Comparison of ENCODE assay signal across 1 cellular context in genomic region chr20:62155428-62156253, GRCh38.
TF ChIP-seq lines count a peak whose summit lies in the region.

No MANE protein-coding gene starts in this region.

TF ChIP-seq in HepG2, 621 proteins besides CTCF, POLR2A, EP300 and RAD21 (continued from another document and continues in another):
- TF ChIP-seq, protein P1, sequence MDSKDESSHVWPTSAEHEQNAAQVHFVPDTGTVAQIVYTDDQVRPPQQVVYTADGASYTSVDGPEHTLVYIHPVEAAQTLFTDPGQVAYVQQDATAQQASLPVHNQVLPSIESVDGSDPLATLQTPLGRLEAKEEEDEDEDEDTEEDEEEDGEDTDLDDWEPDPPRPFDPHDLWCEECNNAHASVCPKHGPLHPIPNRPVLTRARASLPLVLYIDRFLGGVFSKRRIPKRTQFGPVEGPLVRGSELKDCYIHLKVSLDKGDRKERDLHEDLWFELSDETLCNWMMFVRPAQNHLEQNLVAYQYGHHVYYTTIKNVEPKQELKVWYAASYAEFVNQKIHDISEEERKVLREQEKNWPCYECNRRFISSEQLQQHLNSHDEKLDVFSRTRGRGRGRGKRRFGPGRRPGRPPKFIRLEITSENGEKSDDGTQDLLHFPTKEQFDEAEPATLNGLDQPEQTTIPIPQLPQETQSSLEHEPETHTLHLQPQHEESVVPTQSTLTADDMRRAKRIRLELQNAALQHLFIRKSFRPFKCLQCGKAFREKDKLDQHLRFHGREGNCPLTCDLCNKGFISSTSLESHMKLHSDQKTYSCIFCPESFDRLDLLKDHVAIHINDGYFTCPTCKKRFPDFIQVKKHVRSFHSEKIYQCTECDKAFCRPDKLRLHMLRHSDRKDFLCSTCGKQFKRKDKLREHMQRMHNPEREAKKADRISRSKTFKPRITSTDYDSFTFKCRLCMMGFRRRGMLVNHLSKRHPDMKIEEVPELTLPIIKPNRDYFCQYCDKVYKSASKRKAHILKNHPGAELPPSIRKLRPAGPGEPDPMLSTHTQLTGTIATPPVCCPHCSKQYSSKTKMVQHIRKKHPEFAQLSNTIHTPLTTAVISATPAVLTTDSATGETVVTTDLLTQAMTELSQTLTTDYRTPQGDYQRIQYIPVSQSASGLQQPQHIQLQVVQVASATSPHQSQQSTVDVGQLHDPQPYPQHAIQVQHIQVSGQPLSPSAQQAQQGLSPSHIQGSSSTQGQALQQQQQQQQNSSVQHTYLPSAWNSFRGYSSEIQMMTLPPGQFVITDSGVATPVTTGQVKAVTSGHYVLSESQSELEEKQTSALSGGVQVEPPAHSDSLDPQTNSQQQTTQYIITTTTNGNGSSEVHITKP (CRISPR knock-in tag; IDR thresholded peaks at IDR 0.05; ENCODE audit: low read depth): peak; percentile 71; the same call in 1 of the 2 replicates
- TF ChIP-seq ZBTB37 (CRISPR knock-in tag; IDR thresholded peaks at IDR 0.05): 0 out of 2 replicates have a peak, but pooled peaks have one; percentile 69
- no peak for TF ChIP-seq ZNF446 (CRISPR knock-in tag; IDR thresholded peaks at IDR 0.05)
- TF ChIP-seq FOXP1 (IDR thresholded peaks at IDR 0.05): no peak
- TF ChIP-seq FOXP1 (CRISPR knock-in tag; IDR thresholded peaks at IDR 0.05): peak; percentile 34; the same call in 1 of the 2 replicates
- no peak for TF ChIP-seq HDAC6 (IDR thresholded peaks at IDR 0.05; ENCODE audit: low read depth, low read length)
- TF ChIP-seq ZSCAN5A (CRISPR knock-in tag; IDR thresholded peaks at IDR 0.05; ENCODE audit: borderline replicate concordance): no peak
- peak; percentile 93; the same call in 1 of the 2 replicates for TF ChIP-seq ESRRA (CRISPR knock-in tag; IDR thresholded peaks at IDR 0.05; ENCODE audit: low read depth)
- peak; percentile 40; the same call in 1 of the 2 replicates for TF ChIP-seq LCORL (IDR thresholded peaks at IDR 0.05)
- peak; percentile 91 for TF ChIP-seq LCORL (CRISPR knock-in tag; IDR thresholded peaks at IDR 0.05)
- peak; percentile 72; the same call in 1 of the 2 replicates for TF ChIP-seq CAMTA2 (CRISPR knock-in tag; IDR thresholded peaks at IDR 0.05; ENCODE audit: borderline replicate concordance)
- TF ChIP-seq PCBP2 (optimal IDR thresholded peaks at IDR 0.05; ENCODE audit: low read depth, low read length, poor library complexity, severe bottlenecking): no peak
- TF ChIP-seq HMGA1 (CRISPR knock-in tag; conservative IDR thresholded peaks at IDR 0.05): no peak
- peak; percentile 63; the same call in 1 of the 2 replicates for TF ChIP-seq MED1 (CRISPR knock-in tag; IDR thresholded peaks at IDR 0.05)
- no peak for TF ChIP-seq HNRNPK (IDR thresholded peaks at IDR 0.05; ENCODE audit: low read depth, low read length, poor library complexity, severe bottlenecking)
- TF ChIP-seq, protein P2, sequence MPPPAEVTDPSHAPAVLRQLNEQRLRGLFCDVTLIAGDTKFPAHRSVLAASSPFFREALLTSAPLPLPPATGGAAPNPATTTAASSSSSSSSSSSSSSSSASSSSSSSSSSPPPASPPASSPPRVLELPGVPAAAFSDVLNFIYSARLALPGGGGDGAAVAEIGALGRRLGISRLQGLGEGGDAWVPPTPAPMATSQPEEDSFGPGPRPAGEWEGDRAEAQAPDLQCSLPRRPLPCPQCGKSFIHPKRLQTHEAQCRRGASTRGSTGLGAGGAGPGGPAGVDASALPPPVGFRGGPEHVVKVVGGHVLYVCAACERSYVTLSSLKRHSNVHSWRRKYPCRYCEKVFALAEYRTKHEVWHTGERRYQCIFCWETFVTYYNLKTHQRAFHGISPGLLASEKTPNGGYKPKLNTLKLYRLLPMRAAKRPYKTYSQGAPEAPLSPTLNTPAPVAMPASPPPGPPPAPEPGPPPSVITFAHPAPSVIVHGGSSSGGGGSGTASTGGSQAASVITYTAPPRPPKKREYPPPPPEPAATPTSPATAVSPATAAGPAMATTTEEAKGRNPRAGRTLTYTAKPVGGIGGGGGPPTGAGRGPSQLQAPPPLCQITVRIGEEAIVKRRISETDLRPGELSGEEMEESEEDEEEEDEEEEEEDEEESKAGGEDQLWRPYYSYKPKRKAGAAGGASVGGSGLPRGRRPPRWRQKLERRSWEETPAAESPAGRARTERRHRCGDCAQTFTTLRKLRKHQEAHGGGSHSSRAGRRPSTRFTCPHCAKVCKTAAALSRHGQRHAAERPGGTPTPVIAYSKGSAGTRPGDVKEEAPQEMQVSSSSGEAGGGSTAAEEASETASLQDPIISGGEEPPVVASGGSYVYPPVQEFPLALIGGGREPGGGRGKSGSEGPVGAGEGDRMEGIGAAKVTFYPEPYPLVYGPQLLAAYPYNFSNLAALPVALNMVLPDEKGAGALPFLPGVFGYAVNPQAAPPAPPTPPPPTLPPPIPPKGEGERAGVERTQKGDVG (CRISPR knock-in tag; IDR thresholded peaks at IDR 0.05; ENCODE audit: borderline replicate concordance): peak; percentile 98
- TF ChIP-seq SNAPC4 (CRISPR knock-in tag; IDR thresholded peaks at IDR 0.05): 0 out of 2 replicates have a peak, but pooled peaks have one; percentile 20
- TF ChIP-seq PHF21A (CRISPR knock-in tag; IDR thresholded peaks at IDR 0.05): peak; percentile 51; the same call in 1 of the 2 replicates
- no peak for TF ChIP-seq ZNF790 (CRISPR knock-in tag; IDR thresholded peaks at IDR 0.05; ENCODE audit: borderline replicate concordance)
- TF ChIP-seq ZBTB7B (CRISPR knock-in tag; IDR thresholded peaks at IDR 0.05): peak; percentile 82; the same call in 1 of the 2 replicates
- TF ChIP-seq ZBTB40 (IDR thresholded peaks at IDR 0.05): no peak
- no peak for TF ChIP-seq ZBTB40 (CRISPR knock-in tag; IDR thresholded peaks at IDR 0.05)
- TF ChIP-seq RCOR2 (CRISPR knock-in tag; IDR thresholded peaks at IDR 0.05): 0 out of 2 replicates have a peak, but pooled peaks have one; percentile 44
